ENCODE assay signal across 18 cellular contexts in genomic region chr3:195916291-195916690, GRCh38. TPM values are rescaled to one million over a fixed set of nuclear protein-coding genes. Genes with fewer than 3 reads are reported as not detected.
DNase-seq lines count a peak whose midpoint lies in the region; ATAC-seq and TF ChIP-seq lines count a peak whose summit lies in the region.
"Had no signal": no experiment of that assay in that cellular context is flagged by ENCODE, and none has a peak within 500 bp of the region (broad histone marks: within the 10 kb centered on the region; RNA-seq: fewer than 3 reads in every experiment).

No MANE protein-coding gene starts in this region.

- intact Hi-C loops in left ventricle myocardium inferior (cut with micrococcal nuclease) (no loop called here), cardiac septum (cut with DNase I) (no loop called here)

- DNase-seq in left ventricle myocardium inferior (peak; percentile 4), cardiac septum (ENCODE audit: low spot score) (no peak), epithelial cell of esophagus (ENCODE audit: low read depth) (peak; percentile 63), neuronal stem cell (ENCODE audit: low spot score) (no peak), NCI-H1105 (lab: John Stamatoyannopoulos, UW) (no peak), T1000 (lab: John Stamatoyannopoulos, UW) (no peak)
- DNase-seq: DND-41, KG1, NCI-H1048, NCI-H146, NCI-H2081, NCI-H510A, NCI-H774, PC-3 had no signal

- H2AK5ac ChIP-seq in neuronal stem cell (ENCODE audit: low read depth, low read length) = peak overlapping the region; percentile 44

- no peak overlapping the region for H3K4me2 ChIP-seq in neuronal stem cell (ENCODE audit: insufficient read depth, low read length, poor library complexity, severe bottlenecking)
- H3K4me2 ChIP-seq: BLaER1 treated with 17β-estradiol and CSF1 and Interleukin-3, amounts not matched to agents 10 nM and 100 nM had no signal

- no peak overlapping the region for H2AFZ ChIP-seq in neuronal stem cell (ENCODE audit: low read length)

- H3K27ac ChIP-seq in left ventricle myocardium inferior (replicated peaks) = no peak overlapping the region
- H3K27ac ChIP-seq in neuronal stem cell (replicated peaks; ENCODE audit: low read length) = no peak overlapping the region
- H3K27ac ChIP-seq: BLaER1 treated with 17β-estradiol and CSF1 and Interleukin-3, amounts not matched to agents 10 nM and 100 nM had no signal

- no peak overlapping the region for H2BK5ac ChIP-seq in neuronal stem cell (ENCODE audit: low read length)

- peaks cover 9% of the 10 kb centered on the region for H3K4me1 ChIP-seq in left ventricle myocardium inferior
- H3K4me1 ChIP-seq in neuronal stem cell (ENCODE audit: control insufficient read depth in 2 of 2, insufficient read depth in 1 of 2, low read depth in 1 of 2, low read length in 2 of 2) = peaks cover 0 to 7% of the 10 kb centered on the region in 2 donors

- no peak overlapping the region for H2BK12ac ChIP-seq in neuronal stem cell (ENCODE audit: low read length)

- no peak overlapping the region for H4K8ac ChIP-seq in neuronal stem cell (ENCODE audit: low read depth, low read length)

- no peak overlapping the region for H3K23ac ChIP-seq in neuronal stem cell (ENCODE audit: low read depth, low read length, poor library complexity)

- no peak overlapping the region for H2BK120ac ChIP-seq in neuronal stem cell (ENCODE audit: low read depth, low read length)

- H3K4ac ChIP-seq in neuronal stem cell (ENCODE audit: low read length) = no peak overlapping the region

- no peak overlapping the region for H3K9ac ChIP-seq in neuronal stem cell (ENCODE audit: low read depth, low read length, poor library complexity)
- H3K9ac ChIP-seq: BLaER1 treated with 17β-estradiol and CSF1 and Interleukin-3, amounts not matched to agents 10 nM and 100 nM had no signal

- H3K27me3 ChIP-seq in left ventricle myocardium inferior (ENCODE audit: low read depth) (peaks cover 52% of the 10 kb centered on the region), neuronal stem cell (ENCODE audit: control insufficient read depth in 3 of 3, insufficient read depth in 3 of 3, low read depth in 1 of 3, low read length in 3 of 3) (no peaks in the 10 kb centered on the region)
- H3K27me3 ChIP-seq: BLaER1 treated with 17β-estradiol and CSF1 and Interleukin-3, amounts not matched to agents 10 nM and 100 nM had no signal

- no peak overlapping the region for H3K18ac ChIP-seq in neuronal stem cell (ENCODE audit: low read length)

- TF ChIP-seq CTCF in left ventricle myocardium inferior (IDR thresholded peaks at IDR 0.05; ENCODE audit: borderline replicate concordance) (no peak), epithelial cell of esophagus (IDR thresholded peaks at IDR 0.05; ENCODE audit: insufficient read depth, low read depth, low read length, missing control alignments) (no peak)

- no CpG with 5 or more reads among the region's 6 CpGs for WGBS in neuronal stem cell (ENCODE audit: extremely low coverage in 2 of 2, insufficient read length in 2 of 2, insufficient replicate concordance in 1 of 2), 2 donors

- no peaks in the 10 kb centered on the region for H3K79me1 ChIP-seq in neuronal stem cell (ENCODE audit: low read depth, low read length)

- peak overlapping the region; percentile 40 for H4K91ac ChIP-seq in neuronal stem cell (ENCODE audit: low read depth, low read length, poor library complexity)

- ATAC-seq in GM19395 (IDR thresholded peaks at IDR 0.05; ENCODE audit: unreplicated experiment) = no peak
- ATAC-seq: HCT116, HepG2, PC-3 had no signal

- H3K4me3 ChIP-seq in left ventricle myocardium inferior (no peak overlapping the region), epithelial cell of esophagus (ENCODE audit: low read length) (no peak overlapping the region), neuronal stem cell (ENCODE audit: low read length in 2 of 2) (no peak overlapping the region)
- H3K4me3 ChIP-seq: BLaER1 treated with 17β-estradiol and CSF1 and Interleukin-3, amounts not matched to agents 10 nM and 100 nM had no signal

- H3K9me3 ChIP-seq in left ventricle myocardium inferior (replicated peaks) (no peaks in the 10 kb centered on the region), neuronal stem cell (replicated peaks in 1 of 2; ENCODE audit: control insufficient read depth in 2 of 2, insufficient read depth in 1 of 2, low read depth in 1 of 2, low read length in 2 of 2) (no peaks in the 10 kb centered on the region)
- H3K9me3 ChIP-seq: BLaER1 treated with 17β-estradiol and CSF1 and Interleukin-3, amounts not matched to agents 10 nM and 100 nM had no signal

- peak overlapping the region; percentile 9 for H2BK15ac ChIP-seq in neuronal stem cell (ENCODE audit: low read length)

- H3K14ac ChIP-seq in neuronal stem cell (ENCODE audit: low read length) = no peak overlapping the region

- H3K36me3 ChIP-seq in left ventricle myocardium inferior (no peaks in the 10 kb centered on the region), neuronal stem cell (replicated peaks in 1 of 2; ENCODE audit: control insufficient read depth in 2 of 2, insufficient read depth in 2 of 2, low read length in 2 of 2) (no peaks in the 10 kb centered on the region)
- H3K36me3 ChIP-seq: BLaER1 treated with 17β-estradiol and CSF1 and Interleukin-3, amounts not matched to agents 10 nM and 100 nM had no signal

RNA-seq across cellular contexts. Expression of gene TNK2, which starts 7.9 kb away (rescaled TPM):
- 33.2 TPM for total RNA-seq in left ventricle myocardium inferior
- total RNA-seq in cardiac septum = 48.3 TPM
- 21.3 TPM for polyA plus RNA-seq in neuronal stem cell (2013, experiment 1 of 2)
- 20.7 TPM for polyA plus RNA-seq in neuronal stem cell (2013, experiment 2 of 2)

Comparison
In these comparisons a context has a peak if more than half of its experiments do, and no peak if none do; other contexts are left out.
1. DNase-seq: peak in left ventricle myocardium inferior (single experiment) and epithelial cell of esophagus (single experiment); none in cardiac septum (single experiment), neuronal stem cell (single experiment), NCI-H1105 (single experiment) and T1000 (single experiment).